31 cellular contexts compared by ENCODE assay signal in genomic region chr2:34161546-34161945, GRCh38.
"Had no signal": no experiment of that assay in that cellular context is flagged by ENCODE, and none has a peak within 500 bp of the region (broad histone marks: within the 10 kb centered on the region; RNA-seq: fewer than 3 reads in every experiment).

No MANE protein-coding gene starts in this region.

- H3K4me3 ChIP-seq: breast epithelium, esophagus squamous epithelium, left ventricle myocardium inferior, psoas muscle, thoracic aorta had no signal

- H2AFZ ChIP-seq: parathyroid adenoma had no signal

- H3K27ac ChIP-seq: breast epithelium, esophagus squamous epithelium, left ventricle myocardium inferior, parathyroid adenoma, psoas muscle, thoracic aorta, WERI-Rb-1 had no signal

- ATAC-seq: activated naive CD8-positive, alpha-beta T cell treated with anti-CD3 and anti-CD28 coated beads, Interleukin-2, amount 50 U/mL, for 24 hours; activated T-cell treated with anti-CD3 and anti-CD28 coated beads, Interleukin-2, amount 50 U/mL, for 4 hours; naive thymus-derived CD4-positive, alpha-beta T cell; psoas muscle; right cardiac atrium had no signal

- H3K9me3 ChIP-seq: breast epithelium, esophagus squamous epithelium, left ventricle myocardium inferior, psoas muscle, thoracic aorta had no signal

- H3K9ac ChIP-seq: parathyroid adenoma had no signal

- H3K9me3 Mint-ChIP-seq: activated CD4-positive, alpha-beta T cell treated with anti-CD3 and anti-CD28 coated beads, Interleukin-2, amount 10 ng/mL, durations not matched to agents 7 days and 5 days; activated naive CD8-positive, alpha-beta T cell treated with anti-CD3 and anti-CD28 coated beads, Interleukin-2, amount 50 U/mL, for 24 hours; activated T-cell treated with anti-CD3 and anti-CD28 coated beads, Interleukin-2, amount 50 U/mL, for 4 hours; activated T-helper 17 cell treated with anti-CD3 and anti-CD28 coated beads, Interleukin-2, amount 50 U/mL, for 72 hours; central memory CD8-positive, alpha-beta T cell; dendritic cell treated with granulocyte-macrophage colony-stimulating factor and Interleukin-4, amounts not matched to agents 40 ng/mL and 50 ng/mL, for 4 days; endodermal cell; neural crest cell; T-helper 1 cell treated with Interleukin-12 subunit alpha and Interleukin-12 subunit beta and Interleukin-4 antibody, amounts not matched to agents 30 μg/mL and 1 μg/mL, for 36 hours had no signal

- DNase-seq: activated CD4-positive, alpha-beta memory T cell treated with anti-CD3 and anti-CD28 coated beads, Interleukin-2, amount 10 ng/mL, durations not matched to agents 7 days and 5 days; activated CD4-positive, alpha-beta T cell treated with anti-CD3 and anti-CD28 coated beads for 1 hour; activated CD4-positive, alpha-beta T cell treated with anti-CD3 and anti-CD28 coated beads, Interleukin-2, amount 10 ng/mL, durations not matched to agents 7 days and 5 days; activated gamma-delta T cell treated with Interleukin-2 at 50 U/mL for 16 hours; activated naive CD8-positive, alpha-beta T cell treated with anti-CD3 and anti-CD28 coated beads, Interleukin-2, amount 50 U/mL, for 24 hours; activated T-cell treated with anti-CD3 and anti-CD28 coated beads, Interleukin-2, amount 50 U/mL, for 4 hours; amygdala; endodermal cell; esophagus squamous epithelium; kidney glomerular epithelial cell; left ventricle myocardium inferior; midbrain; naive thymus-derived CD4-positive, alpha-beta T cell; occipital lobe; psoas muscle; right cardiac atrium; stimulated activated CD4-positive, alpha-beta T cell treated with anti-CD3 and anti-CD28 coated beads, Interleukin-2, amount 100 ng/mL, for 48 hours; stimulated activated naive CD4-positive, alpha-beta T cell treated with Interleukin-2 at 50 U/mL for 16 hours; SW 1271; T-helper 9 cell; trophoblast cell; WERI-Rb-1 had no signal

- H3K4me1 Mint-ChIP-seq: activated CD4-positive, alpha-beta memory T cell treated with anti-CD3 and anti-CD28 coated beads, Interleukin-2, amount 10 ng/mL, durations not matched to agents 7 days and 5 days; activated CD4-positive, alpha-beta T cell treated with anti-CD3 and anti-CD28 coated beads, Interleukin-2, amount 10 ng/mL, durations not matched to agents 7 days and 5 days; activated naive CD4-positive, alpha-beta T cell treated with anti-CD3 and anti-CD28 coated beads, Interleukin-2, amount 50 U/mL, for 24 hours; activated naive CD8-positive, alpha-beta T cell treated with anti-CD3 and anti-CD28 coated beads, Interleukin-2, amount 50 U/mL, for 24 hours; activated T-helper 17 cell treated with anti-CD3 and anti-CD28 coated beads, Interleukin-2, amount 50 U/mL, for 72 hours; central memory CD8-positive, alpha-beta T cell; endodermal cell; naive thymus-derived CD4-positive, alpha-beta T cell; neural crest cell had no signal

- H3K27ac Mint-ChIP-seq: activated CD4-positive, alpha-beta memory T cell treated with anti-CD3 and anti-CD28 coated beads, Interleukin-2, amount 10 ng/mL, durations not matched to agents 7 days and 5 days; activated CD4-positive, alpha-beta T cell treated with anti-CD3 and anti-CD28 coated beads, Interleukin-2, amount 10 ng/mL, durations not matched to agents 7 days and 5 days; activated naive CD4-positive, alpha-beta T cell treated with anti-CD3 and anti-CD28 coated beads, Interleukin-2, amount 50 U/mL, for 24 hours; activated naive CD8-positive, alpha-beta T cell treated with anti-CD3 and anti-CD28 coated beads, Interleukin-2, amount 50 U/mL, for 24 hours; activated T-helper 17 cell treated with anti-CD3 and anti-CD28 coated beads, Interleukin-2, amount 50 U/mL, for 72 hours; dendritic cell treated with granulocyte-macrophage colony-stimulating factor and Interleukin-4, amounts not matched to agents 40 ng/mL and 50 ng/mL, for 4 days; endodermal cell; naive thymus-derived CD4-positive, alpha-beta T cell; T-helper 1 cell treated with Interleukin-12 subunit alpha and Interleukin-12 subunit beta and Interleukin-4 antibody, amounts not matched to agents 30 μg/mL and 1 μg/mL, for 36 hours had no signal

- H3K36me3 ChIP-seq: breast epithelium, esophagus squamous epithelium, left ventricle myocardium inferior, thoracic aorta, WERI-Rb-1 had no signal

- H3K4me3 Mint-ChIP-seq: activated CD4-positive, alpha-beta memory T cell treated with anti-CD3 and anti-CD28 coated beads, Interleukin-2, amount 10 ng/mL, durations not matched to agents 7 days and 5 days; activated CD4-positive, alpha-beta T cell treated with anti-CD3 and anti-CD28 coated beads, Interleukin-2, amount 10 ng/mL, durations not matched to agents 7 days and 5 days; activated naive CD4-positive, alpha-beta T cell treated with anti-CD3 and anti-CD28 coated beads, Interleukin-2, amount 50 U/mL, for 24 hours; activated naive CD8-positive, alpha-beta T cell treated with anti-CD3 and anti-CD28 coated beads, Interleukin-2, amount 50 U/mL, for 24 hours; activated T-cell treated with anti-CD3 and anti-CD28 coated beads, Interleukin-2, amount 50 U/mL, for 4 hours; activated T-helper 17 cell treated with anti-CD3 and anti-CD28 coated beads, Interleukin-2, amount 50 U/mL, for 72 hours; central memory CD8-positive, alpha-beta T cell; dendritic cell treated with granulocyte-macrophage colony-stimulating factor and Interleukin-4, amounts not matched to agents 40 ng/mL and 50 ng/mL, for 4 days; endodermal cell; naive thymus-derived CD4-positive, alpha-beta T cell; neural crest cell; T-helper 1 cell treated with Interleukin-12 subunit alpha and Interleukin-12 subunit beta and Interleukin-4 antibody, amounts not matched to agents 30 μg/mL and 1 μg/mL, for 36 hours had no signal

- H3K79me2 ChIP-seq: parathyroid adenoma had no signal

- H3K4me1 ChIP-seq: breast epithelium, esophagus squamous epithelium, left ventricle myocardium inferior, parathyroid adenoma, psoas muscle had no signal

- H3K27me3 ChIP-seq: breast epithelium, esophagus squamous epithelium had no signal

- H3K27me3 Mint-ChIP-seq: activated CD4-positive, alpha-beta memory T cell treated with anti-CD3 and anti-CD28 coated beads, Interleukin-2, amount 10 ng/mL, durations not matched to agents 7 days and 5 days; activated CD4-positive, alpha-beta T cell treated with anti-CD3 and anti-CD28 coated beads, Interleukin-2, amount 10 ng/mL, durations not matched to agents 7 days and 5 days; activated naive CD4-positive, alpha-beta T cell treated with anti-CD3 and anti-CD28 coated beads, Interleukin-2, amount 50 U/mL, for 24 hours; activated naive CD8-positive, alpha-beta T cell treated with anti-CD3 and anti-CD28 coated beads, Interleukin-2, amount 50 U/mL, for 24 hours; activated T-helper 17 cell treated with anti-CD3 and anti-CD28 coated beads, Interleukin-2, amount 50 U/mL, for 72 hours; central memory CD8-positive, alpha-beta T cell; dendritic cell treated with granulocyte-macrophage colony-stimulating factor and Interleukin-4, amounts not matched to agents 40 ng/mL and 50 ng/mL, for 4 days had no signal
